Comparison of ENCODE assay signal across 17 cellular contexts in genomic region chr1:2788506-2789163, GRCh38. TPM values are rescaled to one million over a fixed set of nuclear protein-coding genes. Genes with fewer than 3 reads are reported as not detected.
DNase-seq lines count a peak whose midpoint lies in the region; FAIRE-seq and TF ChIP-seq lines count a peak whose summit lies in the region.
"Had no signal": no experiment of that assay in that cellular context is flagged by ENCODE, and none has a peak within 500 bp of the region (broad histone marks: within the 10 kb centered on the region; RNA-seq: fewer than 3 reads in every experiment).

No MANE protein-coding gene starts in this region.

- no peak for TF ChIP-seq POLR2A in sigmoid colon (IDR thresholded peaks at IDR 0.05)

- peaks cover 8% of the 10 kb centered on the region for H3K4me1 Mint-ChIP-seq in activated naive CD8-positive, alpha-beta T cell (ENCODE audit: low read depth)
- peaks cover 2% of the 10 kb centered on the region for H3K4me1 Mint-ChIP-seq in activated naive CD8-positive, alpha-beta T cell treated with anti-CD3 and anti-CD28 coated beads for 36 hours
- H3K4me1 Mint-ChIP-seq in activated CD4-positive, alpha-beta memory T cell treated with anti-CD3 and anti-CD28 coated beads, Interleukin-2, amount 10 ng/mL, durations not matched to agents 7 days and 5 days, result peaks cover 5% of the 10 kb centered on the region

- H3K4me3 ChIP-seq in HUES64 (ENCODE audit: low read length), result peak overlapping the region; percentile 7; the same call in 1 of the 2 replicates
- H3K4me3 ChIP-seq in kidney (ENCODE audit: low read length in 2 of 2), result no peak overlapping the region
- H3K4me3 ChIP-seq in sigmoid colon, result no peak overlapping the region
- H3K4me3 ChIP-seq: heart left ventricle had no signal

- H3K4me3 Mint-ChIP-seq in activated naive CD8-positive, alpha-beta T cell, result peak overlapping the region; percentile 42
- no peak overlapping the region for H3K4me3 Mint-ChIP-seq in activated naive CD8-positive, alpha-beta T cell treated with anti-CD3 and anti-CD28 coated beads for 36 hours
- no peak overlapping the region for H3K4me3 Mint-ChIP-seq in activated CD4-positive, alpha-beta memory T cell treated with anti-CD3 and anti-CD28 coated beads, Interleukin-2, amount 10 ng/mL, durations not matched to agents 7 days and 5 days
- H3K4me3 Mint-ChIP-seq: CD4-positive, alpha-beta T cell had no signal

- WGBS in HUES64, result 91% methylated on average over 19 of the region's 19 CpGs
- WGBS in sigmoid colon, 2 donors, result 62 to 66% methylated on average over 19 of the region's 19 CpGs

- CTCF ChIA-PET in activated CD4-positive, alpha-beta memory T cell treated with anti-CD3 and anti-CD28 coated beads, Interleukin-2, amount 10 ng/mL, durations not matched to agents 7 days and 5 days (lab: Charles Lee), result no interaction called here

- H3K9me3 ChIP-seq in HUES64 (ENCODE audit: insufficient read depth, low read depth, low read length), result peaks cover 80% of the 10 kb centered on the region
- peaks cover 3 to 7% of the 10 kb centered on the region in 2 donors for H3K9me3 ChIP-seq in kidney (ENCODE audit: control insufficient read depth in 1 of 2, low read length in 2 of 2)
- H3K9me3 ChIP-seq in sigmoid colon, result peaks cover 0 to 10% (median 6%) of the 10 kb centered on the region in 4 donors

- H3K27me3 ChIP-seq in HUES64 (ENCODE audit: insufficient read depth, low read length) (no peaks in the 10 kb centered on the region), sigmoid colon (peaks cover 11 to 78% (median 49%) of the 10 kb centered on the region in 3 donors)

- no peak for DNase-seq in activated naive CD8-positive, alpha-beta T cell treated with anti-CD3 and anti-CD28 coated beads for 36 hours
- peak; percentile 53 for DNase-seq in kidney
- DNase-seq in sigmoid colon, result peak; percentile 42
- no peak for DNase-seq in activated CD4-positive, alpha-beta memory T cell treated with anti-CD3 and anti-CD28 coated beads, Interleukin-2, amount 10 ng/mL, durations not matched to agents 7 days and 5 days
- no peak for DNase-seq in NCI-H2227 (lab: John Stamatoyannopoulos, UW; ENCODE audit: unreplicated experiment)
- DNase-seq: cerebellar nuclear complex, DMS 273 treated with DMSO at 0.1 percent for 48 hours, NCI-H1048, NCI-H187 treated with DMSO at 0.1 percent for 48 hours, NCI-H226, NCI-H748 treated with DMSO at 0.1 percent for 48 hours, SHP77 had no signal

- no peak overlapping the region for H3K27ac Mint-ChIP-seq in activated naive CD8-positive, alpha-beta T cell
- H3K27ac Mint-ChIP-seq in activated naive CD8-positive, alpha-beta T cell treated with anti-CD3 and anti-CD28 coated beads for 36 hours, result no peak overlapping the region
- H3K27ac Mint-ChIP-seq in activated CD4-positive, alpha-beta memory T cell treated with anti-CD3 and anti-CD28 coated beads, Interleukin-2, amount 10 ng/mL, durations not matched to agents 7 days and 5 days, result no peak overlapping the region
- H3K27ac Mint-ChIP-seq: CD4-positive, alpha-beta T cell had no signal

- peaks cover 31% of the 10 kb centered on the region for H3K27me3 Mint-ChIP-seq in activated naive CD8-positive, alpha-beta T cell
- peaks cover 49% of the 10 kb centered on the region for H3K27me3 Mint-ChIP-seq in activated naive CD8-positive, alpha-beta T cell treated with anti-CD3 and anti-CD28 coated beads for 36 hours
- H3K27me3 Mint-ChIP-seq in activated CD4-positive, alpha-beta memory T cell treated with anti-CD3 and anti-CD28 coated beads, Interleukin-2, amount 10 ng/mL, durations not matched to agents 7 days and 5 days, result peaks cover 22% of the 10 kb centered on the region

- H3K9ac ChIP-seq in HUES64 (ENCODE audit: low read depth, low read length) (no peak overlapping the region), kidney (ENCODE audit: low read length in 2 of 2) (no peak overlapping the region)

- TF ChIP-seq EP300 in sigmoid colon (IDR thresholded peaks at IDR 0.05), result no peak

- H3K9me3 Mint-ChIP-seq in activated naive CD8-positive, alpha-beta T cell (ENCODE audit: low read depth), result peaks cover 5% of the 10 kb centered on the region
- H3K9me3 Mint-ChIP-seq in activated naive CD8-positive, alpha-beta T cell treated with anti-CD3 and anti-CD28 coated beads for 36 hours, result peaks cover 11% of the 10 kb centered on the region
- H3K9me3 Mint-ChIP-seq in activated CD4-positive, alpha-beta memory T cell treated with anti-CD3 and anti-CD28 coated beads, Interleukin-2, amount 10 ng/mL, durations not matched to agents 7 days and 5 days, result peaks cover 8% of the 10 kb centered on the region

- no peak for TF ChIP-seq CTCF in kidney (IDR thresholded peaks at IDR 0.05; ENCODE audit: borderline replicate concordance, extremely low read depth, insufficient read depth)
- no peak for TF ChIP-seq CTCF in sigmoid colon (IDR thresholded peaks at IDR 0.05)

- H3K36me3 ChIP-seq in HUES64 (ENCODE audit: insufficient read depth, low read length) (no peaks in the 10 kb centered on the region), kidney (ENCODE audit: control insufficient read depth in 1 of 2, insufficient read depth in 2 of 2, low read length in 2 of 2) (no peaks in the 10 kb centered on the region), sigmoid colon (no peaks in the 10 kb centered on the region)
- H3K36me3 ChIP-seq: heart left ventricle had no signal

- intact Hi-C loops in kidney (cut with DNase I) (loop anchor here (5.0 kb wide), 1 partner anchor 371 kb away; no protein-coding TSS in a partner anchor), sigmoid colon (cut with DNase I) (no loop called here)

- no peak for FAIRE-seq in kidney (lab: Jason Lieb, UNC)
- FAIRE-seq: urothelium cell line had no signal

- POLR2A ChIA-PET in activated CD4-positive, alpha-beta memory T cell treated with anti-CD3 and anti-CD28 coated beads, Interleukin-2, amount 10 ng/mL, durations not matched to agents 7 days and 5 days (lab: Charles Lee), result no interaction called here

- H3K4me1 ChIP-seq in HUES64 (ENCODE audit: insufficient read depth, low read length), result no peaks in the 10 kb centered on the region
- H3K4me1 ChIP-seq in kidney (ENCODE audit: control insufficient read depth in 1 of 2, insufficient read depth in 1 of 2, low read depth in 1 of 2, low read length in 2 of 2), result no peaks in the 10 kb centered on the region
- no peaks in the 10 kb centered on the region for H3K4me1 ChIP-seq in sigmoid colon

- peaks cover 3% of the 10 kb centered on the region for H3K36me3 Mint-ChIP-seq in activated naive CD8-positive, alpha-beta T cell
- no peaks in the 10 kb centered on the region for H3K36me3 Mint-ChIP-seq in activated naive CD8-positive, alpha-beta T cell treated with anti-CD3 and anti-CD28 coated beads for 36 hours
- H3K36me3 Mint-ChIP-seq in activated CD4-positive, alpha-beta memory T cell treated with anti-CD3 and anti-CD28 coated beads, Interleukin-2, amount 10 ng/mL, durations not matched to agents 7 days and 5 days (ENCODE audit: low read depth), result no peaks in the 10 kb centered on the region

- no peak overlapping the region for H3K27ac ChIP-seq in HUES64 (ENCODE audit: low read depth, low read length)
- no peak overlapping the region for H3K27ac ChIP-seq in kidney (ENCODE audit: low read depth in 2 of 2, low read length in 2 of 2)
- no peak overlapping the region for H3K27ac ChIP-seq in sigmoid colon
- H3K27ac ChIP-seq: heart left ventricle had no signal

RNA-seq across cellular contexts. Expression of gene TTC34, which starts 12.9 kb away (rescaled TPM):
- total RNA-seq in activated naive CD8-positive, alpha-beta T cell treated with anti-CD3 and anti-CD28 coated beads for 36 hours, result under 1 TPM; 0.48 to 0.58 TPM
- 0.15 TPM for polyA plus RNA-seq in HUES64 (2013, experiment 1 of 2)
- polyA plus RNA-seq in HUES64 (2013, experiment 2 of 2), result 0.13 TPM
- total RNA-seq in kidney (2.4 TPM), sigmoid colon (under 1 TPM; 0.16 to 0.83 (median 0.63) TPM)
- polyA plus RNA-seq in kidney (ENCODE audit: insufficient read depth, low read depth, low replicate concordance) (0.15 TPM), sigmoid colon (under 1 TPM in 2 of 3 donors, not detected in 1; under 0.01 to 0.57 TPM)
- total RNA-seq in activated CD4-positive, alpha-beta memory T cell treated with anti-CD3 and anti-CD28 coated beads, Interleukin-2, amount 10 ng/mL, durations not matched to agents 7 days and 5 days, result 1 to 10 TPM; 1.5 to 1.6 TPM

Comparison
In these comparisons a context has a peak if more than half of its experiments do, and no peak if none do; other contexts are left out.
1. DNase-seq: peak in kidney (single experiment) and sigmoid colon (single experiment); none in activated naive CD8-positive, alpha-beta T cell treated with anti-CD3 and anti-CD28 coated beads for 36 hours (single experiment), activated CD4-positive, alpha-beta memory T cell treated with anti-CD3 and anti-CD28 coated beads, Interleukin-2, amount 10 ng/mL, durations not matched to agents 7 days and 5 days (single experiment) and NCI-H2227 (single experiment).